Comparison of ENCODE assay signal across 1 cellular context in genomic region chr6:138426500-138427123, GRCh38.
TF ChIP-seq lines count a peak whose summit lies in the region.

No MANE protein-coding gene starts in this region.

TF ChIP-seq in GM23338, 12 proteins besides CTCF, POLR2A, EP300 and RAD21 (continued from another document):
- TF ChIP-seq ZNF462 (CRISPR knock-in tag; IDR thresholded peaks at IDR 0.05) (no peak), EZH2phosphoT487 (IDR thresholded peaks at IDR 0.05; ENCODE audit: unreplicated experiment) (no peak)
